8 cellular contexts compared by ENCODE assay signal in genomic region chr7:156854654-156855053, GRCh38.
"Had no signal": no experiment of that assay in that cellular context is flagged by ENCODE, and none has a peak within 500 bp of the region (broad histone marks: within the 10 kb centered on the region; RNA-seq: fewer than 3 reads in every experiment).

No MANE protein-coding gene starts in this region.

- H3K4me3 ChIP-seq: GM23248 had no signal

- H2AFZ ChIP-seq: GM23248 had no signal

- H3K27ac ChIP-seq: GM23248, HL-60, KMS-11 had no signal

- H3K9ac ChIP-seq: GM23248, KMS-11 had no signal

- DNase-seq: GM23248, H9, HCEC 1CT, HFFc6, IMR-90, KBM-7 had no signal

- H3K4me2 ChIP-seq: KMS-11 had no signal
